In genomic region chr5:133381571-133382365, GRCh38 we compare ENCODE assay signal across 1 cellular context.
TF ChIP-seq lines count a peak whose summit lies in the region.

No MANE protein-coding gene starts in this region.

TF ChIP-seq in H1, 55 proteins besides CTCF, POLR2A, EP300 and RAD21:
- TF ChIP-seq CHD7 (IDR thresholded peaks at IDR 0.05; ENCODE audit: insufficient replicate concordance, low read length), result no peak
- TF ChIP-seq MAFK (IDR thresholded peaks at IDR 0.05; ENCODE audit: low read depth, low read length), result no peak
- TF ChIP-seq KDM5A (IDR thresholded peaks at IDR 0.05; ENCODE audit: low read length), result no peak
